Comparison of ENCODE assay signal across 8 cellular contexts in the genomic region with DNA sequence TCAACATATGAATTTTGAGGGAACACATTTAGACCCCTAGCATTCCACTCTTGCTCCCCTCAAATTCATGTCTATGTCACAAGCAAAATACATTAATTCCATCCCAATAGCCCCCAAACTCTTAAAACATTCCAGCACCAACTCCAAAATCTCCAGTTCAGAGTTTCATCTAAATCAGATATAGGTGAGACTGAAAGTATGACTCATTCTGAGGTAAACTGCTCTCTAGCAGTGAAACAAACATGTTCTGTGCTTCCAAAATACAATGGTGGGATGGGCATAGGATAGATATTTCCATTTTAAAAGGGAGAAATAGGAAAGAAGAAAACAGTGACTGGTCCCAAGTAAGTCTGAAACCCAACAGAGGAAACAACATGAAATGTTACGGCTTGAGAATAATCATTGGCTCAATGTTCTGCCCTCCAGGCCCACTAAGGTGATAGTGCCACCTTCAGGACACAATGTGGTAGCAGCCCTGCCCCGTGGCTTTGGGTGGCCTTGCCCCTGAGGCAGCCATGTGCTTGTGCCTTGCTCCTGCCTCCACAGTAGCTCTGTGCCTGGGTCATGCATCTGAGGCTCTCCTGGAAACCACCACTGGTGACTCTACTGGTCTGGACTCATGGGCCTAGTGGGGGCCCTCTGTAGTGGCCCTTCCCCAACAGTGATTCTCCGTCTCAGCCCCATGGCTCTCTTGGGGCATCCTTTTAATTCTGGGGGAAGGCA. TPM values are rescaled to one million over a fixed set of nuclear protein-coding genes. Genes with fewer than 3 reads are reported as not detected.
DNase-seq lines count a peak whose midpoint lies in the region; ATAC-seq and TF ChIP-seq lines count a peak whose summit lies in the region.

No MANE protein-coding gene starts in this region.

- POLR2A ChIA-PET in OCI-LY7 (lab: Charles Lee): no interaction called here
- POLR2A ChIA-PET in naive thymus-derived CD4-positive, alpha-beta T cell (lab: Charles Lee): no interaction called here

- H3K27me3 Mint-ChIP-seq in naive thymus-derived CD4-positive, alpha-beta T cell: no peaks in the 10 kb centered on the region

- H3K4me3 ChIP-seq in OCI-LY7 (ENCODE audit: low read depth, low read length, poor library complexity, severe bottlenecking): no peak overlapping the region
- H3K4me3 ChIP-seq in naive thymus-derived CD4-positive, alpha-beta T cell (ENCODE audit: low read length): no peak overlapping the region

- intact Hi-C loops in OCI-LY7 (cut with micrococcal nuclease; ENCODE audit: unreplicated experiment): loop anchor here (5.0 kb wide), 1 partner anchor 569 kb away; no protein-coding TSS in a partner anchor
- intact Hi-C loops in naive thymus-derived CD4-positive, alpha-beta T cell (cut with micrococcal nuclease): loop anchor here in 1 of 2 donors (1.0 kb wide), 1 partner anchor 36 kb away; the partner anchor contains the start of gene IPPK

- ATAC-seq in GM21576 (IDR thresholded peaks at IDR 0.05; ENCODE audit: unreplicated experiment) (peak; percentile 63), GM21717 (IDR thresholded peaks at IDR 0.05; ENCODE audit: unreplicated experiment) (no peak)
- peak; percentile 69 for ATAC-seq in naive thymus-derived CD4-positive, alpha-beta T cell

- H3K4me1 ChIP-seq in OCI-LY7 (ENCODE audit: insufficient read depth, low read length, poor library complexity, severe bottlenecking): no peaks in the 10 kb centered on the region
- H3K4me1 ChIP-seq in naive thymus-derived CD4-positive, alpha-beta T cell (ENCODE audit: control insufficient read depth in 2 of 2, insufficient read depth in 2 of 2, low read length in 2 of 2): peaks cover 4 to 6% of the 10 kb centered on the region in 2 donors

- H3K4me1 Mint-ChIP-seq in naive thymus-derived CD4-positive, alpha-beta T cell: peaks cover 5 to 25% (median 9%) of the 10 kb centered on the region in 7 donors

- CTCF ChIA-PET in OCI-LY7 (lab: Charles Lee; ENCODE audit: unreplicated experiment): no interaction called here
- CTCF ChIA-PET in naive thymus-derived CD4-positive, alpha-beta T cell (lab: Charles Lee): no interaction called here

- no peaks in the 10 kb centered on the region for H3K79me2 ChIP-seq in OCI-LY7 (ENCODE audit: insufficient read depth, low read depth, low read length)

- H3K27ac ChIP-seq in OCI-LY7 (ENCODE audit: low read depth, low read length, poor library complexity, severe bottlenecking): no peak overlapping the region
- H3K27ac ChIP-seq in naive thymus-derived CD4-positive, alpha-beta T cell (ENCODE audit: low read depth, low read length): no peak overlapping the region

- no peaks in the 10 kb centered on the region for H3K9me2 ChIP-seq in OCI-LY7 (ENCODE audit: insufficient read depth, low read length)

- H4K20me1 ChIP-seq in OCI-LY7 (ENCODE audit: insufficient read depth, low read length): 0 out of 2 replicates have a peak, but pooled peaks cover 3% of the 10 kb centered on the region

- H3K4me2 ChIP-seq in OCI-LY7 (ENCODE audit: low read length): no peak overlapping the region

- peak; percentile 20 for DNase-seq in CD1c-positive myeloid dendritic cell (ENCODE audit: extremely low spot score)
- peak; percentile 56 for DNase-seq in OCI-LY7 (ENCODE audit: low spot score)
- peak; percentile 28 for DNase-seq in cerebellar cortex (ENCODE audit: low spot score)
- DNase-seq in naive thymus-derived CD4-positive, alpha-beta T cell: peak in 4 of 9 donors; percentile 8 to 21 (median 18)
- DNase-seq in NCI-H1048 (lab: John Stamatoyannopoulos, UW): no peak
- no peak for DNase-seq in dedifferentiated amniotic fluid mesenchymal stem cell (ENCODE audit: extremely low spot score)

- no peak overlapping the region for H2AFZ ChIP-seq in OCI-LY7 (ENCODE audit: low read length)

- peak overlapping the region in 4 of 9 donors; percentile 13 to 35 (median 26) for H3K27ac Mint-ChIP-seq in naive thymus-derived CD4-positive, alpha-beta T cell

- no peaks in the 10 kb centered on the region for H3K27me3 ChIP-seq in naive thymus-derived CD4-positive, alpha-beta T cell (ENCODE audit: control insufficient read depth in 2 of 2, insufficient read depth in 2 of 2, low read length in 2 of 2)

- peaks cover 28% of the 10 kb centered on the region for H3K36me3 ChIP-seq in OCI-LY7 (ENCODE audit: insufficient read depth, low read length)
- peaks cover 0 to 6% (median 0%) of the 10 kb centered on the region in 3 experiments for H3K36me3 ChIP-seq in naive thymus-derived CD4-positive, alpha-beta T cell (ENCODE audit: control insufficient read depth in 2 of 3, insufficient read depth in 3 of 3, low read length in 3 of 3)

- H3K36me3 Mint-ChIP-seq in naive thymus-derived CD4-positive, alpha-beta T cell: peaks cover 4 to 30% (median 15%) of the 10 kb centered on the region in 5 donors

- H3K9me3 Mint-ChIP-seq in naive thymus-derived CD4-positive, alpha-beta T cell: no peaks in the 10 kb centered on the region

- H3K4me3 Mint-ChIP-seq in naive thymus-derived CD4-positive, alpha-beta T cell: peak overlapping the region in 1 of 10 donors; percentile 19

- no peaks in the 10 kb centered on the region for H3K9me3 ChIP-seq in OCI-LY7 (ENCODE audit: low read length)
- H3K9me3 ChIP-seq in naive thymus-derived CD4-positive, alpha-beta T cell (ENCODE audit: control insufficient read depth in 2 of 3, low read length in 3 of 3): no peaks in the 10 kb centered on the region

- TF ChIP-seq CTCF in OCI-LY7 (conservative IDR thresholded peaks at IDR 0.05; ENCODE audit: low read length): peak; percentile 84

- no TSS peak for BruUV-seq in OCI-LY7 (replicated peaks; lab: Mats Ljungman, UMichigan)

RNA-seq across cellular contexts. Expression of gene IPPK, which starts 36.4 kb away (rescaled TPM):
- total RNA-seq in OCI-LY7 (2014; rRNA removed; shearing (Covaris generic)): 12.6 and 12.7 TPM in 2 replicates
- 10.3 and 12.0 TPM in 2 replicates for total RNA-seq in OCI-LY7 (2022)
- 10 to 100 TPM in 1 of 5 experiments, 1 to 10 TPM in 4; 5.9 to 12.8 (median 7.4) TPM for total RNA-seq in naive thymus-derived CD4-positive, alpha-beta T cell
- polyA plus RNA-seq in naive thymus-derived CD4-positive, alpha-beta T cell: 1 to 10 TPM; 2.8 to 9.8 TPM

RNA-seq across cellular contexts. Expression of gene BICD2, which starts 58.3 kb away (rescaled TPM):
- total RNA-seq in OCI-LY7 (2014; rRNA removed; shearing (Covaris generic)): 71.0 and 71.7 TPM in 2 replicates
- 46.5 and 53.9 TPM in 2 replicates for total RNA-seq in OCI-LY7 (2022)
- 10 to 100 TPM; 20.2 to 28.8 (median 28.0) TPM for total RNA-seq in naive thymus-derived CD4-positive, alpha-beta T cell
- polyA plus RNA-seq in naive thymus-derived CD4-positive, alpha-beta T cell: 10 to 100 TPM in 1 of 2 donors, 1 to 10 TPM in 1; 7.4 to 20.8 TPM

Comparison
In these comparisons a context has a peak if more than half of its experiments do, and no peak if none do; other contexts are left out.
1. DNase-seq: peak in CD1c-positive myeloid dendritic cell (single experiment), OCI-LY7 (single experiment) and cerebellar cortex (single experiment); none in NCI-H1048 (single experiment) and dedifferentiated amniotic fluid mesenchymal stem cell (single experiment).